17 cellular contexts compared by ENCODE assay signal in genomic region chr16:30794634-30795033, GRCh38. TPM values are rescaled to one million over a fixed set of nuclear protein-coding genes. Genes with fewer than 3 reads are reported as not detected.
DNase-seq lines count a peak whose midpoint lies in the region; ATAC-seq and TF ChIP-seq lines count a peak whose summit lies in the region.
"Had no signal": no experiment of that assay in that cellular context is flagged by ENCODE, and none has a peak within 500 bp of the region (broad histone marks: within the 10 kb centered on the region; RNA-seq: fewer than 3 reads in every experiment).

No MANE protein-coding gene starts in this region.

- no CpG with 5 or more reads among the region's 3 CpGs for WGBS in mesendoderm (ENCODE audit: extremely low coverage, insufficient coverage, low lambda C conversion rate)

- H2BK5ac ChIP-seq in mesendoderm (ENCODE audit: low read length): no peak overlapping the region

- no peak overlapping the region for H4K8ac ChIP-seq in mesendoderm (ENCODE audit: low read depth, low read length)

- H3K27ac Mint-ChIP-seq in activated T-helper 17 cell treated with anti-CD3 and anti-CD28 coated beads, Interleukin-2, amount 50 U/mL, for 72 hours: peak overlapping the region; percentile 16
- peak overlapping the region; percentile 53 for H3K27ac Mint-ChIP-seq in progenitor cell of endocrine pancreas

- no peak overlapping the region for H3K4ac ChIP-seq in mesendoderm (ENCODE audit: low read depth, low read length)

- POLR2A ChIA-PET in HEK293 (lab: Yijun Ruan, JAX): interaction anchor here (4.1 kb wide), 1 partner anchor 11 kb away, joined by 23 read pairs; no protein-coding TSS in a partner anchor

- TF ChIP-seq CTCF in HEK293 (tag by site-specific recombination; IDR thresholded peaks at IDR 0.05) (no peak), progenitor cell of endocrine pancreas (IDR thresholded peaks at IDR 0.05; ENCODE audit: unreplicated experiment) (no peak)

- no peaks in the 10 kb centered on the region for H3K79me2 ChIP-seq in mesendoderm (ENCODE audit: control insufficient read depth, insufficient read depth, low read length)

- CTCF ChIA-PET in HEK293 (lab: Yijun Ruan, JAX): interaction anchor here (0.8 to 2.7 kb wide), 2 partner anchors 20 to 50 kb away, joined by 5 to 19 read pairs; no protein-coding TSS in a partner anchor

- no peak overlapping the region for H3K4me2 ChIP-seq in mesendoderm (ENCODE audit: low read length)

- H3K4me3 ChIP-seq in HEK293 (ENCODE audit: low read depth, low read length) (no peak overlapping the region), mesendoderm (ENCODE audit: low read length) (no peak overlapping the region)

- H3K56ac ChIP-seq in mesendoderm (ENCODE audit: low read length): peak overlapping the region; percentile 34

- H3K18ac ChIP-seq in mesendoderm (ENCODE audit: low read length): no peak overlapping the region

- no peak overlapping the region for H4K5ac ChIP-seq in mesendoderm (ENCODE audit: low read length)

- no peaks in the 10 kb centered on the region for H3K36me3 ChIP-seq in HEK293 (ENCODE audit: control insufficient read depth in 2 of 2, insufficient read depth in 1 of 2, low read length in 2 of 2)
- H3K36me3 ChIP-seq in mesendoderm (ENCODE audit: control insufficient read depth, insufficient read depth, low read length): no peaks in the 10 kb centered on the region

- no peaks in the 10 kb centered on the region for H3K79me1 ChIP-seq in mesendoderm (ENCODE audit: low read length)

- no peak overlapping the region for H2BK120ac ChIP-seq in mesendoderm (ENCODE audit: low read depth, low read length)

- no peak for ATAC-seq in activated T-helper 17 cell treated with anti-CD3 and anti-CD28 coated beads, Interleukin-2, amount 50 U/mL, for 72 hours (replicated peaks)

- H3K4me3 Mint-ChIP-seq in activated T-helper 17 cell treated with anti-CD3 and anti-CD28 coated beads, Interleukin-2, amount 50 U/mL, for 72 hours: no peak overlapping the region
- no peak overlapping the region for H3K4me3 Mint-ChIP-seq in progenitor cell of endocrine pancreas (ENCODE audit: low read depth)
- H3K4me3 Mint-ChIP-seq: CD4-positive, alpha-beta memory T cell had no signal

- no peak overlapping the region for H3K23ac ChIP-seq in mesendoderm (ENCODE audit: low read length)

- no peak overlapping the region for H2BK15ac ChIP-seq in mesendoderm (replicated peaks; ENCODE audit: low read depth)

- no peaks in the 10 kb centered on the region for H3K9me3 Mint-ChIP-seq in activated T-helper 17 cell treated with anti-CD3 and anti-CD28 coated beads, Interleukin-2, amount 50 U/mL, for 72 hours
- no peaks in the 10 kb centered on the region for H3K9me3 Mint-ChIP-seq in progenitor cell of endocrine pancreas (ENCODE audit: low read depth)
- H3K9me3 Mint-ChIP-seq: CD4-positive, alpha-beta memory T cell had no signal

- H3K27ac ChIP-seq in HEK293 (ENCODE audit: extremely low read depth, low read depth, low read length) (no peak overlapping the region), mesendoderm (ENCODE audit: low read depth, low read length) (no peak overlapping the region)

- DNase-seq in mesendoderm (no peak), progenitor cell of endocrine pancreas (ENCODE audit: low spot score, unreplicated experiment) (no peak), SHP77 treated with DMSO at 0.1 percent for 48 hours (lab: John Stamatoyannopoulos, UW) (no peak), MV-4-11 (lab: John Stamatoyannopoulos, UW) (no peak)
- DNase-seq in stimulated activated CD4-positive, alpha-beta T cell treated with anti-CD3 and anti-CD28 coated beads, Interleukin-1b, Interleukin-23, amount 100 ng/mL, for 48 hours: no peak
- no peak for DNase-seq in stimulated activated CD4-positive, alpha-beta T cell treated with anti-CD3 and anti-CD28 coated beads, Interleukin-15, amount 100 ng/mL, for 24 hours
- DNase-seq: C1 segment of cervical spinal cord; Calu3; CD4-positive, alpha-beta memory T cell; COR-L47; DMS53; DMS79 treated with DMSO at 0.1 percent for 48 hours; GF-D8; GOT3; HCEC 1CT had no signal

- no peak overlapping the region for H2AK5ac ChIP-seq in mesendoderm (ENCODE audit: low read length)

- no peaks in the 10 kb centered on the region for H3K27me3 Mint-ChIP-seq in activated T-helper 17 cell treated with anti-CD3 and anti-CD28 coated beads, Interleukin-2, amount 50 U/mL, for 72 hours
- peaks cover 44% of the 10 kb centered on the region for H3K27me3 Mint-ChIP-seq in progenitor cell of endocrine pancreas
- H3K27me3 Mint-ChIP-seq: CD4-positive, alpha-beta memory T cell had no signal

- H3K9me3 ChIP-seq in HEK293 (ENCODE audit: control insufficient read depth, insufficient read depth, low read depth, low read length): no peaks in the 10 kb centered on the region

- H3K4me1 Mint-ChIP-seq in activated T-helper 17 cell treated with anti-CD3 and anti-CD28 coated beads, Interleukin-2, amount 50 U/mL, for 72 hours: peaks cover 4% of the 10 kb centered on the region
- peaks cover 8% of the 10 kb centered on the region for H3K4me1 Mint-ChIP-seq in progenitor cell of endocrine pancreas (ENCODE audit: low read depth)
- H3K4me1 Mint-ChIP-seq: CD4-positive, alpha-beta memory T cell had no signal

- H3K36me3 Mint-ChIP-seq in activated T-helper 17 cell treated with anti-CD3 and anti-CD28 coated beads, Interleukin-2, amount 50 U/mL, for 72 hours (ENCODE audit: low read depth): no peaks in the 10 kb centered on the region
- H3K36me3 Mint-ChIP-seq in progenitor cell of endocrine pancreas (ENCODE audit: insufficient read depth): no peaks in the 10 kb centered on the region
- H3K36me3 Mint-ChIP-seq: CD4-positive, alpha-beta memory T cell had no signal

- no peak overlapping the region for H3K9ac ChIP-seq in mesendoderm (ENCODE audit: low read length)

- H3K27me3 ChIP-seq in mesendoderm (ENCODE audit: insufficient read depth, low read length, poor library complexity): no peaks in the 10 kb centered on the region

- no peaks in the 10 kb centered on the region for H3K4me1 ChIP-seq in HEK293 (ENCODE audit: control insufficient read depth, insufficient read depth, low read length)
- no peaks in the 10 kb centered on the region for H3K4me1 ChIP-seq in mesendoderm (ENCODE audit: control insufficient read depth, low read depth, low read length)

TF ChIP-seq in HEK293, 187 proteins besides CTCF, POLR2A, EP300 and RAD21:
- peak; percentile 77 for TF ChIP-seq EGR2 (tag by site-specific recombination; IDR thresholded peaks at IDR 0.05; ENCODE audit: low read depth)
- TF ChIP-seq KLF9 (tag by site-specific recombination; IDR thresholded peaks at IDR 0.05; ENCODE audit: low read depth): 0 out of 2 replicates have a peak, but pooled peaks have one; percentile 1
- TF ChIP-seq ZFHX2 (tag by site-specific recombination; conservative IDR thresholded peaks at IDR 0.05): peak; percentile 51
- TF ChIP-seq ZNF623 (tag by site-specific recombination; IDR thresholded peaks at IDR 0.05): no peak
- no peak for TF ChIP-seq ZNF654 (tag by site-specific recombination; IDR thresholded peaks at IDR 0.05; ENCODE audit: low read depth)
- no peak for TF ChIP-seq ZNF558 (tag by site-specific recombination; IDR thresholded peaks at IDR 0.05)
- no peak for TF ChIP-seq ZNF16 (tag by site-specific recombination; IDR thresholded peaks at IDR 0.05; ENCODE audit: low read depth)
- TF ChIP-seq ZBTB8A (tag by site-specific recombination; IDR thresholded peaks at IDR 0.05): no peak

RNA-seq across cellular contexts. Expression of gene ZNF629, which starts 7.6 kb away (rescaled TPM):
- total RNA-seq in activated T-helper 17 cell treated with anti-CD3 and anti-CD28 coated beads, Interleukin-2, amount 50 U/mL, for 72 hours: under 1 TPM; 0.28 to 0.48 TPM
- 10.8 TPM for polyA plus RNA-seq in mesendoderm (2013, experiment 1 of 2)
- 10.3 TPM for polyA plus RNA-seq in mesendoderm (2013, experiment 2 of 2)
- total RNA-seq in progenitor cell of endocrine pancreas: 33.0 and 35.0 TPM in 2 replicates

RNA-seq across cellular contexts. Expression of gene RNF40, which starts 32.5 kb away (rescaled TPM):
- 10 to 100 TPM; 90.7 to 95.1 TPM for total RNA-seq in activated T-helper 17 cell treated with anti-CD3 and anti-CD28 coated beads, Interleukin-2, amount 50 U/mL, for 72 hours
- 42.9 TPM for polyA plus RNA-seq in mesendoderm (2013, experiment 1 of 2)
- 41.1 TPM for polyA plus RNA-seq in mesendoderm (2013, experiment 2 of 2)
- 137 and 155 TPM in 2 replicates for total RNA-seq in progenitor cell of endocrine pancreas

RNA-seq across cellular contexts. Expression of gene CFAP119, which starts 32.8 kb away (rescaled TPM):
- total RNA-seq in activated T-helper 17 cell treated with anti-CD3 and anti-CD28 coated beads, Interleukin-2, amount 50 U/mL, for 72 hours: 1 to 10 TPM; 2.9 TPM
- polyA plus RNA-seq in mesendoderm (2013, experiment 1 of 2): 3.4 TPM
- 2.5 TPM for polyA plus RNA-seq in mesendoderm (2013, experiment 2 of 2)
- total RNA-seq in progenitor cell of endocrine pancreas: 19.3 and 22.2 TPM in 2 replicates

RNA-seq across cellular contexts. Expression of gene PHKG2, which starts 46.4 kb away (rescaled TPM):
- 10 to 100 TPM; 30.0 to 43.3 TPM for total RNA-seq in activated T-helper 17 cell treated with anti-CD3 and anti-CD28 coated beads, Interleukin-2, amount 50 U/mL, for 72 hours
- polyA plus RNA-seq in mesendoderm (2013, experiment 1 of 2): 24.5 TPM
- polyA plus RNA-seq in mesendoderm (2013, experiment 2 of 2): 24.1 TPM
- total RNA-seq in progenitor cell of endocrine pancreas: 53.5 and 61.8 TPM in 2 replicates

Comparison
In these comparisons a context has a peak if more than half of its experiments do, and no peak if none do; other contexts are left out.
1. RNA of gene ZNF629, which starts 7.6 kb away (total RNA-seq): 33.0 to 35.0 TPM in progenitor cell of endocrine pancreas; 0.28 to 0.48 TPM in activated T-helper 17 cell treated with anti-CD3 and anti-CD28 coated beads, Interleukin-2, amount 50 U/mL, for 72 hours; every median in the first group is over 10 times any median in the second.